ENCODE assay signal across 29 cellular contexts in the genomic region with DNA sequence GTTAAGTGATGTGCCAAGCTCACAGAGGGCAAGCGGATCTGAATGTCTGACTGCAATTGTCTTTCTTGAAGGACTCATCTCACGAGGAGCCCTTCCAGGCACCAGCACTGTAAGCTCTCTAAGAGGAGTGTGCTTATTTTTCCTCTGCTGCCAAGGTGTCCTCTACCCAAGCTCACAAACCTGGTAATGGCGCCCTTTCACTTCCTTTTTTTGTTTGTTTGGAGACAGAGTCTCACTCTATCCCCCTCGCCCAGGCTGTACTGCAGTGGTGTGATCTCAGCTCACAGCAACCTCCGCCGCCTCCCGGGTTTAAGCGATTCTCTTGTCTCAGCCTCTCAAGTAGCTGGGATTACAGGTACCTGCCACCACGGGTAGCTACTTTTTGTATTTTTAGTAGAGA.
"Had no signal": no experiment of that assay in that cellular context is flagged by ENCODE, and none has a peak within 500 bp of the region (broad histone marks: within the 10 kb centered on the region; RNA-seq: fewer than 3 reads in every experiment).

No MANE protein-coding gene starts in this region.

- DNase-seq: hippocampal formation; kidney glomerular epithelial cell; left colon; left lung; lower lobe of right lung; mammary epithelial cell; mesenchymal stem cell; naive thymus-derived CD8-positive, alpha-beta T cell; nucleus accumbens; pancreas; posterior cingulate gyrus; retina; right cardiac atrium; stimulated activated CD4-positive, alpha-beta T cell treated with anti-CD3 and anti-CD28 coated beads, Interleukin-12 subunit alpha, Interleukin-12 subunit beta, amount 100 ng/mL, for 4 hours; stimulated activated CD4-positive, alpha-beta T cell treated with anti-CD3 and anti-CD28 coated beads, Interleukin-15, amount 100 ng/mL, for 24 hours; stimulated activated CD4-positive, alpha-beta T cell treated with anti-CD3 and anti-CD28 coated beads, Interleukin-2, amount 100 ng/mL, for 24 hours; stimulated activated CD4-positive, alpha-beta T cell treated with anti-CD3 and anti-CD28 coated beads, Interleukin-4, amount 100 ng/mL, for 1 hour; stimulated activated naive B cell treated with anti-CD40 and anti-IgM and Interleukin-4, amounts not matched to agents 10 μg/mL and 1 μg/mL and 100 μg/mL, for 72 hours; stimulated activated naive CD8-positive, alpha-beta T cell treated with anti-CD3 and anti-CD28 coated beads, Interleukin-15, Interleukin-2, amounts not matched to agents 100 U/mL and 50 U/mL, for 24 hours; stomach; testis; tibial artery; trophoblast cell; upper lobe of right lung had no signal

- H3K27me3 ChIP-seq: left lung, stomach, testis, tibial artery had no signal

- H3K4me3 ChIP-seq: left lung, lower lobe of right lung, pancreas, prostate gland, skin epidermis, stomach, testis, tibial artery, upper lobe of right lung had no signal

- H3K4me1 ChIP-seq: left lung, lower lobe of right lung, pancreas, prostate gland, testis, upper lobe of right lung had no signal

- H3K9me3 ChIP-seq: left lung, lower lobe of right lung, pancreas, prostate gland, stomach, testis, tibial artery, upper lobe of right lung had no signal

- FAIRE-seq: keratinocyte, pancreas, urothelium cell line had no signal

- H3K27ac ChIP-seq: left lung, lower lobe of right lung, pancreas, prostate gland, skin epidermis, stomach, testis, tibial artery, upper lobe of right lung had no signal

- ATAC-seq: left colon; left lung; lower lobe of right lung; naive thymus-derived CD8-positive, alpha-beta T cell; pancreas; right cardiac atrium; sciatic nerve; stimulated activated naive B cell treated with anti-CD40 and anti-IgM and Interleukin-4, amounts not matched to agents 10 μg/mL and 1 μg/mL and 100 μg/mL, for 72 hours; stimulated activated naive CD8-positive, alpha-beta T cell treated with anti-CD3 and anti-CD28 coated beads, Interleukin-15, Interleukin-2, amounts not matched to agents 100 U/mL and 50 U/mL, for 24 hours; upper lobe of right lung had no signal

- H3K36me3 ChIP-seq: left lung, lower lobe of right lung, pancreas, prostate gland, stomach, tibial artery, upper lobe of right lung had no signal
